In genomic region chr17:48100160-48100559, GRCh38 we compare ENCODE assay signal across 2 cellular contexts.
TF ChIP-seq lines count a peak whose summit lies in the region.

No MANE protein-coding gene starts in this region.

TF ChIP-seq in SK-N-SH, 30 proteins besides CTCF, POLR2A, EP300 and RAD21 (continued from another document):
- TF ChIP-seq REST (IDR thresholded peaks at IDR 0.05; ENCODE audit: low read depth, low read length) (no peak), GATA2 (CRISPR knock-in tag; IDR thresholded peaks at IDR 0.05) (no peak), NRF1 (IDR thresholded peaks at IDR 0.05; ENCODE audit: low read depth, low read length) (no peak), SIN3A (IDR thresholded peaks at IDR 0.05; ENCODE audit: borderline replicate concordance, low read depth, low read length) (no peak), IRF3 (IDR thresholded peaks at IDR 0.05; ENCODE audit: low read depth, low read length) (no peak)

TF ChIP-seq in SK-N-SH treated with all-trans-retinoic acid at 6 μM for 48 hours, 23 proteins besides CTCF, POLR2A, EP300 and RAD21 (continued from another document):
- no peak for TF ChIP-seq CSRNP3 (CRISPR knock-in tag; IDR thresholded peaks at IDR 0.05)
- TF ChIP-seq TSHZ2 (CRISPR knock-in tag; IDR thresholded peaks at IDR 0.05), result no peak
TF ChIP-seq in SK-N-SH treated with all-trans-retinoic acid at 6 μM for 48 hours: peak in this region for 0.
